17 cellular contexts compared by ENCODE assay signal in the genomic region with DNA sequence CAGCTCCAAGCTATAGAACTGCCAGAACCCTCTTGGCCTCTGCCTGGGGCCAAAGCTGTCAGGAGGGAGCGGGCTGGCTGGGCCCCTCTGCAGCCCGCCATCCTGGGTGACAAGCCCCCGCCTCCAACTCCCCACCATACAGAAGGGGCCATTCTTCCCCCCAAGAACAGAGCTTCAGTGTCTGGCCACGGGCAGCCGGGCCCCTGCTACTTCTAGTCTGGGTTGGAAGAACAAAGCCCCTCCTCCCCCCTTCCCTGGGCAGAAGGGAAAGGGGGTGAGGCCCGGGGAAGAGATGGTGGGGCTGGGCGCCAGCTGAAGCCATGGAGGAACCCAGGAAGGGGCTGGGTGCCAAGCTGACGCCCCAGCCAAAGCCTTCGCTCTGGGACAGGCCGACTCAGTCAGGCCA. TPM values are rescaled to one million over a fixed set of nuclear protein-coding genes. Genes with fewer than 3 reads are reported as not detected.
DNase-seq lines count a peak whose midpoint lies in the region; ATAC-seq, FAIRE-seq and TF ChIP-seq lines count a peak whose summit lies in the region.
"Had no signal": no experiment of that assay in that cellular context is flagged by ENCODE, and none has a peak within 500 bp of the region (broad histone marks: within the 10 kb centered on the region; RNA-seq: fewer than 3 reads in every experiment).

No MANE protein-coding gene starts in this region.

- peaks cover 75% of the 10 kb centered on the region for H3K36me3 Mint-ChIP-seq in activated T-helper 17 cell treated with anti-CD3 and anti-CD28 coated beads, Interleukin-2, amount 50 U/mL, for 72 hours (ENCODE audit: low read depth)

- peaks cover 9% of the 10 kb centered on the region for H3K4me1 Mint-ChIP-seq in activated T-helper 17 cell treated with anti-CD3 and anti-CD28 coated beads, Interleukin-2, amount 50 U/mL, for 72 hours

- H3K27ac ChIP-seq in BLaER1 (peak overlapping the region; percentile 2; the same call in 1 of the 2 replicates), right atrium auricular region (peak overlapping the region; percentile 73 to 83), pancreas (peak overlapping the region; percentile 72 to 87 (median 80))

- H3K4me3 ChIP-seq in BLaER1 (no peak overlapping the region), right atrium auricular region (no peak overlapping the region), pancreas (no peak overlapping the region)
- H3K4me3 ChIP-seq: HAP-1 had no signal

- WGBS in pancreas, 2 donors: 61 to 66% methylated on average over 9 to 10 of the region's 10 CpGs

- H3K9ac ChIP-seq in BLaER1: no peak overlapping the region

- H4K20me1 ChIP-seq in BLaER1: peaks cover 73% of the 10 kb centered on the region

- no peak overlapping the region for H3K4me3 Mint-ChIP-seq in activated T-helper 17 cell treated with anti-CD3 and anti-CD28 coated beads, Interleukin-2, amount 50 U/mL, for 72 hours

- TF ChIP-seq CTCF in right atrium auricular region (IDR thresholded peaks at IDR 0.05) (no peak), pancreas (IDR thresholded peaks at IDR 0.05) (no peak), D721Med (IDR thresholded peaks at IDR 0.05; ENCODE audit: insufficient read depth, missing control alignments) (no peak)

- peak overlapping the region; percentile 55 for H3K27ac Mint-ChIP-seq in activated T-helper 17 cell treated with anti-CD3 and anti-CD28 coated beads, Interleukin-2, amount 50 U/mL, for 72 hours

- ATAC-seq in activated T-helper 17 cell treated with anti-CD3 and anti-CD28 coated beads, Interleukin-2, amount 50 U/mL, for 72 hours (replicated peaks): no peak
- ATAC-seq in pancreas: no peak

- H3K9me3 ChIP-seq in BLaER1: no peaks in the 10 kb centered on the region
- no peaks in the 10 kb centered on the region for H3K9me3 ChIP-seq in right atrium auricular region
- no peaks in the 10 kb centered on the region for H3K9me3 ChIP-seq in pancreas
- H3K9me3 ChIP-seq: HAP-1 had no signal

- DNase-seq in right atrium auricular region (ENCODE audit: low spot score) (no peak), pancreas (peak in 2 of 6 donors; percentile 38 to 59), NCI-H82 (lab: John Stamatoyannopoulos, UW) (no peak), D721Med (ENCODE audit: insufficient read length, low spot score) (no peak), NCI-H1930 (lab: John Stamatoyannopoulos, UW) (no peak)
- DNase-seq in activated CD4-positive, alpha-beta T cell treated with anti-CD3 and anti-CD28 coated beads for 48 hours: no peak
- DNase-seq: activated CD4-positive, alpha-beta T cell treated with anti-CD3 and anti-CD28 coated beads, Interleukin-2, amount 50 U/mL, for 48 hours; cortex of kidney; islet precursor cell; NCI-H2227 treated with DMSO at 0.1 percent for 48 hours; stimulated activated CD4-positive, alpha-beta T cell treated with anti-CD3 and anti-CD28 coated beads, Interleukin-15, amount 100 ng/mL, for 24 hours had no signal

- H3K4me2 ChIP-seq in BLaER1: no peak overlapping the region

- FAIRE-seq in pancreas (lab: Jason Lieb, UNC) (no peak), D721Med (lab: Jason Lieb, UNC) (no peak)

- H3K27me3 Mint-ChIP-seq in activated T-helper 17 cell treated with anti-CD3 and anti-CD28 coated beads, Interleukin-2, amount 50 U/mL, for 72 hours: no peaks in the 10 kb centered on the region

- H3K9me3 Mint-ChIP-seq in activated T-helper 17 cell treated with anti-CD3 and anti-CD28 coated beads, Interleukin-2, amount 50 U/mL, for 72 hours: no peaks in the 10 kb centered on the region

- H3K36me3 ChIP-seq in BLaER1: peaks cover 57% of the 10 kb centered on the region
- H3K36me3 ChIP-seq in right atrium auricular region: peaks cover 16% of the 10 kb centered on the region
- peaks cover 0 to 15% (median 2%) of the 10 kb centered on the region in 3 donors for H3K36me3 ChIP-seq in pancreas

- intact Hi-C loops in pancreas (cut with DNase I): no loop called here

- H3K4me1 ChIP-seq in BLaER1 (peaks cover 17% of the 10 kb centered on the region), right atrium auricular region (peaks cover 0 to 51% of the 10 kb centered on the region in 2 donors), pancreas (peaks cover 33 to 47% (median 37%) of the 10 kb centered on the region in 3 donors)
- H3K4me1 ChIP-seq: HAP-1 had no signal

- H3K27me3 ChIP-seq in BLaER1 (no peaks in the 10 kb centered on the region), right atrium auricular region (no peaks in the 10 kb centered on the region), pancreas (no peaks in the 10 kb centered on the region)

RNA-seq across cellular contexts. Expression of gene NAT9, which starts 9.0 kb away (rescaled TPM):
- 10 to 100 TPM; 31.6 to 39.2 TPM for total RNA-seq in activated T-helper 17 cell treated with anti-CD3 and anti-CD28 coated beads, Interleukin-2, amount 50 U/mL, for 72 hours
- total RNA-seq in right atrium auricular region (10 to 100 TPM; 16.2 to 18.7 TPM), pancreas (10 to 100 TPM; 14.4 to 27.6 (median 22.4) TPM)
- polyA plus RNA-seq in pancreas: 10 to 100 TPM; 38.3 to 38.5 TPM

RNA-seq across cellular contexts. Expression of gene NHERF1, which starts 18.7 kb away (rescaled TPM):
- total RNA-seq in activated T-helper 17 cell treated with anti-CD3 and anti-CD28 coated beads, Interleukin-2, amount 50 U/mL, for 72 hours: 100 to 1,000 TPM in 1 of 2 donors, 10 to 100 TPM in 1; 76.2 to 160 TPM
- total RNA-seq in right atrium auricular region: 10 to 100 TPM; 20.2 to 30.9 TPM
- 10 to 100 TPM; 40.1 to 78.5 (median 55.9) TPM for total RNA-seq in pancreas
- 10 to 100 TPM; 48.9 to 91.9 TPM for polyA plus RNA-seq in pancreas

RNA-seq across cellular contexts. Expression of gene RAB37, which starts 30.1 kb away (rescaled TPM):
- 1 to 10 TPM; 2.5 to 3.4 TPM for total RNA-seq in activated T-helper 17 cell treated with anti-CD3 and anti-CD28 coated beads, Interleukin-2, amount 50 U/mL, for 72 hours
- total RNA-seq in right atrium auricular region (under 1 TPM; 0.89 to 0.90 TPM), pancreas (1 to 10 TPM in 3 of 6 donors, under 1 TPM in 3; 0.79 to 1.8 (median 1.2) TPM)
- polyA plus RNA-seq in pancreas: 1 to 10 TPM; 1.3 to 3.1 TPM
- polyA plus RNA-seq: neural cell had no signal

RNA-seq across cellular contexts. Expression of gene CD300LF, which starts 54.4 kb away (rescaled TPM):
- not detected for total RNA-seq in activated T-helper 17 cell treated with anti-CD3 and anti-CD28 coated beads, Interleukin-2, amount 50 U/mL, for 72 hours
- total RNA-seq in right atrium auricular region: under 1 TPM in 1 of 2 donors, not detected in 1; 0.71 TPM
- 1 to 10 TPM in 1 of 6 donors, under 1 TPM in 5; 0.19 to 4.7 (median 0.26) TPM for total RNA-seq in pancreas
- polyA plus RNA-seq in pancreas: under 1 TPM; 0.28 to 0.42 TPM
- total RNA-seq: OCI-LY7; T-helper 1 cell treated with Interleukin-12 subunit alpha and Interleukin-12 subunit beta and Interleukin-4 antibody, amounts not matched to agents 30 ng/mL and 1 ng/mL, for 36 hours had no signal
- polyA plus RNA-seq: neural cell had no signal

Comparison
In these comparisons a context has a peak if more than half of its experiments do, and no peak if none do; other contexts are left out.
1. H3K27ac ChIP-seq: peak in every context shown above with its lines; median percentile 80 in pancreas; 78 in right atrium auricular region; 2 in BLaER1.